ENCODE assay signal across 8 cellular contexts in genomic region chr17:46590157-46591146, GRCh38. TPM values are rescaled to one million over a fixed set of nuclear protein-coding genes. Genes with fewer than 3 reads are reported as not detected.
A peak's percentile ranks its signal among the peaks of the same experiment; 100 is the strongest.
DNase-seq lines count a peak whose midpoint lies in the region; ATAC-seq, FAIRE-seq and TF ChIP-seq lines count a peak whose summit lies in the region.
"Not testable (repeated sequence)": the region's sequence is repeated elsewhere in the genome, so short reads cannot be mapped to it uniquely, and the experiment has no call there.

Gene NSF (plus strand): TSS chr17:46590669. CDS start chr17:46590776, 107 bp downstream.

- not testable (repeated sequence) for H3K9me3 Mint-ChIP-seq in activated CD4-positive, alpha-beta memory T cell treated with anti-CD3 and anti-CD28 coated beads for 36 hours; endodermal cell

- not testable (repeated sequence) for BruUV-seq in HepG2 (replicated peaks; lab: Mats Ljungman, UMichigan)

- not testable (repeated sequence) for H3K79me2 ChIP-seq in HepG2 (ENCODE audit: insufficient read depth, low read length)

- H3K4me1 Mint-ChIP-seq in activated CD4-positive, alpha-beta memory T cell treated with anti-CD3 and anti-CD28 coated beads for 36 hours (ENCODE audit: low read depth); endodermal cell: not testable (repeated sequence)

- not testable (repeated sequence) for H2AFZ ChIP-seq in HepG2 (ENCODE audit: low read length)

- not testable (repeated sequence) for H3K27me3 ChIP-seq in endodermal cell (ENCODE audit: control insufficient read depth, insufficient read depth, low read length, poor library complexity, severe bottlenecking); HepG2 (ENCODE audit: control insufficient read depth in 1 of 2, insufficient read depth in 2 of 2, low read length in 2 of 2); sigmoid colon

- H3K4me2 ChIP-seq in A549; HepG2 (ENCODE audit: low read depth, low read length): not testable (repeated sequence)

- TF ChIP-seq RAD21 in A549 (conservative IDR thresholded peaks at IDR 0.05 in 1 of 2, IDR thresholded peaks at IDR 0.05 in 1 of 2); HepG2 (CRISPR knock-in tag; IDR thresholded peaks at IDR 0.05): not testable (repeated sequence)

- no CpG with 5 or more reads among the region's 95 CpGs for WGBS in A549 (ENCODE audit: missing lambda C conversion rate)
- no CpG with 5 or more reads among the region's 95 CpGs for WGBS in endodermal cell (ENCODE audit: insufficient coverage in 1 of 2, insufficient read length in 1 of 2), 2 experiments
- WGBS in HepG2 (ENCODE audit: low lambda C conversion rate) = no CpG with 5 or more reads among the region's 95 CpGs
- WGBS in sigmoid colon, 2 donors = no CpG with 5 or more reads among the region's 95 CpGs

- H3K36me3 ChIP-seq in endodermal cell (ENCODE audit: control insufficient read depth, insufficient read depth, low read length); HepG2 (replicated peaks in 1 of 2; ENCODE audit: control insufficient read depth in 1 of 2, insufficient read depth in 2 of 2, low read length in 2 of 2); sigmoid colon: not testable (repeated sequence)

- not testable (repeated sequence) for TF ChIP-seq CTCF in A549 (IDR thresholded peaks at IDR 0.05); endodermal cell (conservative IDR thresholded peaks at IDR 0.05); HepG2 (CRISPR knock-in tag; IDR thresholded peaks at IDR 0.05); sigmoid colon (IDR thresholded peaks at IDR 0.05)

- not testable (repeated sequence) for H3K9ac ChIP-seq in endodermal cell (ENCODE audit: extremely low read depth, low read length, poor library complexity, severe bottlenecking); HepG2 (ENCODE audit: insufficient read depth, low read depth, low read length)

- FAIRE-seq in A549 (lab: Jason Lieb, UNC); HepG2 (lab: Jason Lieb, UNC): not testable (repeated sequence)

- not testable (repeated sequence) for H3K9me3 ChIP-seq in A549; endodermal cell (ENCODE audit: control insufficient read depth, low read length); HepG2 (ENCODE audit: low read length); sigmoid colon

- not testable (repeated sequence) for TF ChIP-seq POLR2A in A549 (IDR thresholded peaks at IDR 0.05; ENCODE audit: low read length); HepG2 (IDR thresholded peaks at IDR 0.05; ENCODE audit: insufficient read depth in 1 of 2, low read depth in 2 of 2, low read length in 2 of 2); sigmoid colon (IDR thresholded peaks at IDR 0.05)

- not testable (repeated sequence) for H3K27ac ChIP-seq in A549; endodermal cell (ENCODE audit: low read depth, low read length); HepG2 (ENCODE audit: extremely low read length, insufficient read depth, low read length); sigmoid colon

- not testable (repeated sequence) for TF ChIP-seq EP300 in A549 (IDR thresholded peaks at IDR 0.05); HepG2 (IDR thresholded peaks at IDR 0.05; ENCODE audit: low read depth in 2 of 2, low read length in 2 of 2); HepG2 (CRISPR knock-in tag; IDR thresholded peaks at IDR 0.05; ENCODE audit: borderline replicate concordance); sigmoid colon (IDR thresholded peaks at IDR 0.05)

- CTCF ChIA-PET in A549 (lab: Yijun Ruan, JAX); activated CD4-positive, alpha-beta memory T cell treated with anti-CD3 and anti-CD28 coated beads for 36 hours (lab: Charles Lee); HepG2 (lab: Yijun Ruan, JAX; ENCODE audit: low intra/inter-chr PET ratio, low total read pairs): not testable (repeated sequence)

- not testable (repeated sequence) for H3K4me3 Mint-ChIP-seq in activated CD4-positive, alpha-beta memory T cell treated with anti-CD3 and anti-CD28 coated beads for 36 hours; endodermal cell

- intact Hi-C loops in activated CD4-positive, alpha-beta memory T cell treated with anti-CD3 and anti-CD28 coated beads for 36 hours (cut with micrococcal nuclease); HepG2 (cut with micrococcal nuclease; ENCODE audit: unreplicated experiment); sigmoid colon (cut with DNase I): not testable (repeated sequence)

- not testable (repeated sequence) for H3K27ac Mint-ChIP-seq in activated CD4-positive, alpha-beta memory T cell treated with anti-CD3 and anti-CD28 coated beads for 36 hours; endodermal cell

- H3K36me3 Mint-ChIP-seq in activated CD4-positive, alpha-beta memory T cell treated with anti-CD3 and anti-CD28 coated beads for 36 hours; endodermal cell (ENCODE audit: low read depth): not testable (repeated sequence)

- POLR2A ChIA-PET in A549 (lab: Yijun Ruan, JAX); activated CD4-positive, alpha-beta memory T cell treated with anti-CD3 and anti-CD28 coated beads for 36 hours (lab: Charles Lee); HepG2 (lab: Yijun Ruan, JAX): not testable (repeated sequence)

- not testable (repeated sequence) for H3K4me3 ChIP-seq in A549; endodermal cell (ENCODE audit: low read length); HepG2 (replicated peaks in 1 of 3; ENCODE audit: insufficient read depth in 1 of 3, low read depth in 2 of 3, low read length in 3 of 3); sigmoid colon

- not testable (repeated sequence) for H3K4me1 ChIP-seq in A549; endodermal cell (ENCODE audit: control insufficient read depth, insufficient read depth, low read length); HepG2 (ENCODE audit: insufficient read depth, low read length); sigmoid colon

- in situ Hi-C loops in HepG2 (cut with HindIII; ENCODE audit: extremely low pct_ligation_motif_present, low pct_unique_long_range_greater_than_20kb) = not testable (repeated sequence)

- ATAC-seq in A549 (peak; percentile 91 to 92), GM19328 (IDR thresholded peaks at IDR 0.05; ENCODE audit: unreplicated experiment) (peak; percentile 67), HG02642 (IDR thresholded peaks at IDR 0.05; ENCODE audit: poor library complexity, unreplicated experiment) (peak; percentile 86), HG03520 (IDR thresholded peaks at IDR 0.05; ENCODE audit: unreplicated experiment) (peak; percentile 53), HepG2 (peak; percentile 83)

- not testable (repeated sequence) for DNase-seq in A549 (ENCODE audit: low read depth in 1 of 2, low spot score in 1 of 2); activated CD4-positive, alpha-beta memory T cell treated with anti-CD3 and anti-CD28 coated beads for 36 hours; endodermal cell; HepG2 (ENCODE audit: low spot score); sigmoid colon

- H3K27me3 Mint-ChIP-seq in activated CD4-positive, alpha-beta memory T cell treated with anti-CD3 and anti-CD28 coated beads for 36 hours; endodermal cell (ENCODE audit: insufficient read depth): not testable (repeated sequence)

- H4K20me1 ChIP-seq in HepG2 (ENCODE audit: insufficient read depth, low read length) = not testable (repeated sequence)

RNA-seq across cellular contexts. Expression of gene NSF, which starts in this region (rescaled TPM):
- polyA plus RNA-seq in A549 (2011; rRNA removed) (61.2 and 63.1 TPM in 2 replicates), A549 (2017; fragmentation: RNase III; extraction: RNeasy Plus Mini Kit Qiagen cat#74134 plus additional on column Dnase treatment) (30.1 to 31.4 TPM (median 31.0 TPM) in 3 replicates), HepG2 (2011; rRNA removed) (21.0 and 21.9 TPM in 2 replicates), sigmoid colon (10 to 100 TPM; 25.2 to 41.8 (median 30.0) TPM)
- 15.2 and 17.1 TPM in 2 replicates for polyA plus RNA-seq in A549 (2012; cell fraction: cytosol; rRNA removed)
- 11.6 and 14.1 TPM in 2 replicates for polyA plus RNA-seq in A549 (2012; cell fraction: nucleus; rRNA removed)
- 41.3 and 45.7 TPM in 2 replicates for polyA minus RNA-seq in A549 (2011; rRNA and poly(A)+ RNA removed)
- 10 to 100 TPM; 27.3 to 30.8 TPM for total RNA-seq in activated CD4-positive, alpha-beta memory T cell treated with anti-CD3 and anti-CD28 coated beads for 36 hours
- total RNA-seq in endodermal cell (10 to 100 TPM; 29.7 to 41.0 TPM), HepG2 (2016; rRNA removed; fragmentation: Illumina TruSeq; extraction: Trizol) (37.8 and 70.3 TPM in 2 replicates), sigmoid colon (10 to 100 TPM; 15.0 to 34.2 (median 28.3) TPM)
- polyA plus RNA-seq in endodermal cell (2013, experiment 1 of 2) = 34.9 TPM
- polyA plus RNA-seq in endodermal cell (2013, experiment 2 of 2) = 32.8 TPM
- 6.4 and 8.5 TPM in 2 replicates for total RNA-seq in HepG2 (2016; cell fraction: cytosol; rRNA removed; fragmentation: Illumina TruSeq; extraction: Trizol; ENCODE audit: low read depth)
- total RNA-seq in HepG2 (2016; cell fraction: insoluble cytoplasmic fraction; rRNA removed; fragmentation: Illumina TruSeq; extraction: Trizol) = 38.8 and 63.7 TPM in 2 replicates
- 11.3 and 12.9 TPM in 2 replicates for total RNA-seq in HepG2 (2016; cell fraction: membrane; rRNA removed; fragmentation: Illumina TruSeq; extraction: Trizol)
- 34.7 and 43.5 TPM in 2 replicates for total RNA-seq in HepG2 (2016; cell fraction: nucleus; rRNA removed; fragmentation: Illumina TruSeq; extraction: Trizol)
- 11.2 and 17.5 TPM in 2 replicates for polyA plus RNA-seq in HepG2 (2011; cell fraction: cytosol; rRNA removed)
- 12.8 TPM in 2 replicates for polyA plus RNA-seq in HepG2 (2011; cell fraction: nucleus; rRNA removed)
- 16.7 and 21.2 TPM in 2 replicates for polyA plus RNA-seq in HepG2 (2012)
- polyA plus RNA-seq in HepG2 (2016; cell fraction: cytosol; fragmentation: Illumina TruSeq; extraction: Trizol; ENCODE audit: low read depth) = 1.3 and 1.5 TPM in 2 replicates
- polyA plus RNA-seq in HepG2 (2016; cell fraction: insoluble cytoplasmic fraction; fragmentation: Illumina TruSeq; extraction: Trizol; ENCODE audit: low read depth) = 49.5 and 50.8 TPM in 2 replicates
- 4.3 and 4.7 TPM in 2 replicates for polyA plus RNA-seq in HepG2 (2016; cell fraction: membrane; fragmentation: Illumina TruSeq; extraction: Trizol; ENCODE audit: low read depth)
- polyA plus RNA-seq in HepG2 (2016; cell fraction: nucleus; fragmentation: Illumina TruSeq; extraction: Trizol; ENCODE audit: insufficient read depth, low read depth) = 26.1 and 30.2 TPM in 2 replicates
- 23.8 and 23.9 TPM in 2 replicates for polyA minus RNA-seq in HepG2 (2011; rRNA and poly(A)+ RNA removed; ENCODE audit: low replicate concordance)
- 17.0 and 18.6 TPM in 2 replicates for polyA minus RNA-seq in HepG2 (2011; cell fraction: cytosol; rRNA and poly(A)+ RNA removed)
- 85.0 and 88.5 TPM in 2 replicates for polyA minus RNA-seq in HepG2 (2011; cell fraction: nucleus; rRNA and poly(A)+ RNA removed)
